22 cellular contexts compared by ENCODE assay signal in genomic region chr3:45472795-45473194, GRCh38.
DNase-seq lines count a peak whose midpoint lies in the region; ATAC-seq and TF ChIP-seq lines count a peak whose summit lies in the region.
"Had no signal": no experiment of that assay in that cellular context is flagged by ENCODE, and none has a peak within 500 bp of the region (broad histone marks: within the 10 kb centered on the region; RNA-seq: fewer than 3 reads in every experiment).

No MANE protein-coding gene starts in this region.

- no peak overlapping the region for H2AFZ ChIP-seq in Karpas-422 (ENCODE audit: low read length)
- H2AFZ ChIP-seq: GM23248 had no signal

- H3K27ac ChIP-seq in HEK293 (ENCODE audit: extremely low read depth, low read depth, low read length) = no peak overlapping the region
- H3K27ac ChIP-seq in Karpas-422 (ENCODE audit: low read length) = no peak overlapping the region
- H3K27ac ChIP-seq: A549, BLaER1, C4-2B had no signal

- CTCF ChIA-PET in HEK293 (lab: Yijun Ruan, JAX) = interaction anchor here (1.1 kb wide), 1 partner anchor 187 kb away, joined by 3 read pairs; no protein-coding TSS in a partner anchor

- ATAC-seq in mucosa of descending colon = no peak
- ATAC-seq: A549; CD8-positive, alpha-beta T cell; GM12878; HCT116 had no signal

- no peak overlapping the region for H3K4me3 ChIP-seq in BE2C (ENCODE audit: low read depth, low read length)
- H3K4me3 ChIP-seq in HEK293 (ENCODE audit: low read depth, low read length) = no peak overlapping the region
- no peak overlapping the region for H3K4me3 ChIP-seq in adipocyte (ENCODE audit: low read length)
- H3K4me3 ChIP-seq in mucosa of descending colon = no peak overlapping the region
- no peak overlapping the region for H3K4me3 ChIP-seq in Karpas-422 (ENCODE audit: low read length)
- H3K4me3 ChIP-seq: A549, BLaER1, GM12878, GM23248 had no signal

- H3K36me3 ChIP-seq in BE2C (no peaks in the 10 kb centered on the region), HEK293 (ENCODE audit: control insufficient read depth in 2 of 2, insufficient read depth in 1 of 2, low read length in 2 of 2) (peaks cover 0 to 44% of the 10 kb centered on the region in 2 experiments; a peak in 2 of 3 replicates), adipocyte (ENCODE audit: control insufficient read depth, insufficient read depth, low read length, severe bottlenecking) (peaks cover 17% of the 10 kb centered on the region), mucosa of descending colon (ENCODE audit: low read depth) (no peaks in the 10 kb centered on the region), Karpas-422 (ENCODE audit: insufficient read depth, low read length) (peaks cover 13% of the 10 kb centered on the region; the same call in 1 of the 2 replicates)

- H3K9ac ChIP-seq in adipocyte (ENCODE audit: low read length) = no peak overlapping the region
- H3K9ac ChIP-seq in Karpas-422 (ENCODE audit: low read length) = no peak overlapping the region
- H3K9ac ChIP-seq: BLaER1, GM23248 had no signal

- H3K9me2 ChIP-seq in Karpas-422 (replicated peaks; ENCODE audit: insufficient read depth, low read length) = no peaks in the 10 kb centered on the region

- H3K4me1 ChIP-seq in BE2C (peaks cover 5% of the 10 kb centered on the region; the same call in 1 of the 2 replicates), HEK293 (ENCODE audit: control insufficient read depth, insufficient read depth, low read length) (no peaks in the 10 kb centered on the region), adipocyte (ENCODE audit: control insufficient read depth, insufficient read depth, low read length) (peaks cover 41% of the 10 kb centered on the region), mucosa of descending colon (ENCODE audit: low read depth) (no peaks in the 10 kb centered on the region), Karpas-422 (ENCODE audit: low read length) (peaks cover 9% of the 10 kb centered on the region)
- H3K4me1 ChIP-seq: A549, Caco-2 had no signal

- POLR2A ChIA-PET in HEK293 (lab: Yijun Ruan, JAX) = no interaction called here

- TF ChIP-seq CTCF in BE2C (IDR thresholded peaks at IDR 0.05; ENCODE audit: low read depth, low read length) (no peak), HEK293 (tag by site-specific recombination; IDR thresholded peaks at IDR 0.05) (no peak), mucosa of descending colon (IDR thresholded peaks at IDR 0.05) (no peak)

- H3K27me3 ChIP-seq in BE2C (no peaks in the 10 kb centered on the region), adipocyte (replicated peaks; ENCODE audit: control insufficient read depth, insufficient read depth, low read length) (no peaks in the 10 kb centered on the region), Karpas-422 (ENCODE audit: low read length) (no peaks in the 10 kb centered on the region)
- H3K27me3 ChIP-seq: BLaER1 had no signal

- peaks cover 18% of the 10 kb centered on the region for H3K79me2 ChIP-seq in Karpas-422 (ENCODE audit: low read length)

- intact Hi-C loops in mucosa of descending colon (cut with DNase I, micrococcal nuclease) = no loop called here

- DNase-seq in BE2C (peak; percentile 57), adipocyte (ENCODE audit: low read depth) (peak; percentile 13), mucosa of descending colon (no peak), Karpas-422 (no peak)
- no peak for DNase-seq in NK-92 treated with Interleukin-12 subunit alpha and Interleukin-12 subunit beta, amount 100 ng/mL, for 24 hours (lab: John Stamatoyannopoulos, UW)
- DNase-seq: 8988T; Caco-2; CD4-positive, CD25-positive, alpha-beta regulatory T cell; CD8-positive, alpha-beta T cell; DMS 273 treated with DMSO at 0.1 percent for 48 hours; DMS79; EL; GDM1; GM23248; H9; HFFc6 had no signal

- no peaks in the 10 kb centered on the region for H4K20me1 ChIP-seq in Karpas-422 (ENCODE audit: insufficient read depth, low read depth, low read length)
- H4K20me1 ChIP-seq: BLaER1 had no signal

- H3K4me2 ChIP-seq in Karpas-422 (ENCODE audit: low read depth, low read length, poor library complexity, severe bottlenecking) = no peak overlapping the region
- H3K4me2 ChIP-seq: A549, BLaER1 had no signal

- H3K9me3 ChIP-seq in BE2C (no peaks in the 10 kb centered on the region), HEK293 (ENCODE audit: control insufficient read depth, insufficient read depth, low read depth, low read length) (no peaks in the 10 kb centered on the region), adipocyte (ENCODE audit: control insufficient read depth, low read length) (no peaks in the 10 kb centered on the region), mucosa of descending colon (no peaks in the 10 kb centered on the region), Karpas-422 (ENCODE audit: low read length) (no peaks in the 10 kb centered on the region)
- H3K9me3 ChIP-seq: A549, BLaER1, Caco-2 had no signal

TF ChIP-seq in HEK293, 187 proteins besides CTCF, POLR2A, EP300 and RAD21:
- TF ChIP-seq PBX3 (CRISPR knock-in tag; IDR thresholded peaks at IDR 0.05) (no peak), ZNF133 (tag by site-specific recombination; IDR thresholded peaks at IDR 0.05) (peak; percentile 86), PRDM6 (tag by site-specific recombination; IDR thresholded peaks at IDR 0.05) (peak; percentile 65), ZNF596 (tag by site-specific recombination; IDR thresholded peaks at IDR 0.05) (0 out of 2 replicates have a peak, but pooled peaks have one; percentile 7), ZNF776 (tag by site-specific recombination; IDR thresholded peaks at IDR 0.05; ENCODE audit: borderline replicate concordance) (no peak), MZF1 (tag by site-specific recombination; IDR thresholded peaks at IDR 0.05; ENCODE audit: borderline replicate concordance) (peak; percentile 38; the same call in 1 of the 2 replicates)
TF ChIP-seq in HEK293: peak in this region for 4.

Comparison
In these comparisons a context has a peak if more than half of its experiments do, and no peak if none do; other contexts are left out.
1. DNase-seq: peak in BE2C (single experiment) and adipocyte (single experiment); none in NK-92 treated with Interleukin-12 subunit alpha and Interleukin-12 subunit beta, amount 100 ng/mL, for 24 hours (single experiment), mucosa of descending colon (0 of 3) and Karpas-422 (single experiment).